1 cellular context compared by ENCODE assay signal in genomic region chr4:156594619-156595018, GRCh38.
A peak's percentile ranks its signal among the peaks of the same experiment; 100 is the strongest.
TF ChIP-seq lines count a peak whose summit lies in the region.

No MANE protein-coding gene starts in this region.

TF ChIP-seq in SK-N-SH, 30 proteins besides CTCF, POLR2A, EP300 and RAD21 (continued from another document):
- TF ChIP-seq PBX3 (IDR thresholded peaks at IDR 0.05) (peak; percentile 58), MEF2A (IDR thresholded peaks at IDR 0.05; ENCODE audit: borderline replicate concordance, low read depth) (no peak), POLR2AphosphoS5 (IDR thresholded peaks at IDR 0.05; ENCODE audit: low read depth, low read length) (no peak), FOXJ3 (CRISPR knock-in tag; IDR thresholded peaks at IDR 0.05) (no peak), TCF12 (IDR thresholded peaks at IDR 0.05) (0 out of 2 replicates have a peak, but pooled peaks have one; percentile 24), RFX5 (IDR thresholded peaks at IDR 0.05; ENCODE audit: low read length) (no peak), NRF1 (IDR thresholded peaks at IDR 0.05; ENCODE audit: low read depth, low read length) (no peak), TEAD4 (IDR thresholded peaks at IDR 0.05; ENCODE audit: borderline replicate concordance, insufficient read depth) (no peak), FOSL2 (IDR thresholded peaks at IDR 0.05; ENCODE audit: borderline replicate concordance, low read depth) (no peak), TAF1 (IDR thresholded peaks at IDR 0.05; ENCODE audit: borderline replicate concordance, low read depth, low read length) (no peak)
